ENCODE assay signal across 9 cellular contexts in genomic region chr4:2799971-2800690, GRCh38. TPM values are rescaled to one million over a fixed set of nuclear protein-coding genes. Genes with fewer than 3 reads are reported as not detected.
DNase-seq lines count a peak whose midpoint lies in the region; ATAC-seq, FAIRE-seq and TF ChIP-seq lines count a peak whose summit lies in the region.
"Had no signal": no experiment of that assay in that cellular context is flagged by ENCODE, and none has a peak within 500 bp of the region (broad histone marks: within the 10 kb centered on the region; RNA-seq: fewer than 3 reads in every experiment).

No MANE protein-coding gene starts in this region.

- peaks cover 57% of the 10 kb centered on the region for H3K4me1 Mint-ChIP-seq in activated naive CD8-positive, alpha-beta T cell treated with anti-CD3 and anti-CD28 coated beads, Interleukin-2, amount 50 U/mL, for 24 hours

- H3K4me3 ChIP-seq in Jurkat, Clone E6-1 (ENCODE audit: low read length): peak overlapping the region; percentile 43
- H3K4me3 ChIP-seq in subcutaneous abdominal adipose tissue (ENCODE audit: low read depth in 1 of 5, low read length in 5 of 5): peak overlapping the region in 4 of 5 donors; percentile 42 to 61 (median 49)

- no peak for DNase-seq in Jurkat, Clone E6-1 (ENCODE audit: low read depth, low spot score)
- DNase-seq in activated naive CD8-positive, alpha-beta T cell treated with anti-CD3 and anti-CD28 coated beads, Interleukin-2, amount 50 U/mL, for 24 hours: no peak
- DNase-seq in T-helper 9 cell (no peak), NCI-H226 (no peak), H54 (ENCODE audit: insufficient read length, low spot score) (no peak)
- DNase-seq: NCI-H1105 had no signal

- H3K4me1 ChIP-seq in subcutaneous abdominal adipose tissue (ENCODE audit: control insufficient read depth in 5 of 5, insufficient read depth in 5 of 5, low read length in 5 of 5): peaks cover 23 to 97% (median 94%) of the 10 kb centered on the region in 5 donors

- H3K9me3 Mint-ChIP-seq in activated naive CD8-positive, alpha-beta T cell treated with anti-CD3 and anti-CD28 coated beads, Interleukin-2, amount 50 U/mL, for 24 hours: no peaks in the 10 kb centered on the region

- no peak for FAIRE-seq in H54 (lab: Jason Lieb, UNC)

- H3K36me3 ChIP-seq in subcutaneous abdominal adipose tissue (ENCODE audit: control insufficient read depth in 5 of 5, insufficient read depth in 5 of 5, low read length in 5 of 5): peaks cover 0 to 5% (median 0%) of the 10 kb centered on the region in 5 donors

- H3K27me3 ChIP-seq in layer of hippocampus (ENCODE audit: control insufficient read depth, insufficient read depth, low read length) (no peaks in the 10 kb centered on the region), subcutaneous abdominal adipose tissue (ENCODE audit: control insufficient read depth in 5 of 5, insufficient read depth in 4 of 5, low read length in 5 of 5) (no peaks in the 10 kb centered on the region)

- H3K9me3 ChIP-seq in subcutaneous abdominal adipose tissue (ENCODE audit: control insufficient read depth in 5 of 5, low read length in 5 of 5): no peaks in the 10 kb centered on the region

- TF ChIP-seq POLR2A in H54 (IDR thresholded peaks at IDR 0.05; ENCODE audit: low read depth, low read length): no peak

- H3K4me3 Mint-ChIP-seq in activated naive CD8-positive, alpha-beta T cell treated with anti-CD3 and anti-CD28 coated beads, Interleukin-2, amount 50 U/mL, for 24 hours: peak overlapping the region; percentile 63

- H3K36me3 Mint-ChIP-seq in activated naive CD8-positive, alpha-beta T cell treated with anti-CD3 and anti-CD28 coated beads, Interleukin-2, amount 50 U/mL, for 24 hours (ENCODE audit: low read depth): no peaks in the 10 kb centered on the region

- peak overlapping the region in 4 of 5 donors; percentile 7 to 68 (median 48) for H3K9ac ChIP-seq in subcutaneous abdominal adipose tissue (ENCODE audit: low read length in 5 of 5)

- H3K27ac ChIP-seq in layer of hippocampus (ENCODE audit: low read depth, low read length): peak overlapping the region; percentile 89
- H3K27ac ChIP-seq in subcutaneous abdominal adipose tissue (ENCODE audit: low read depth, low read length): peak overlapping the region; percentile 81

- no peaks in the 10 kb centered on the region for H3K27me3 Mint-ChIP-seq in activated naive CD8-positive, alpha-beta T cell treated with anti-CD3 and anti-CD28 coated beads, Interleukin-2, amount 50 U/mL, for 24 hours

- ATAC-seq in activated naive CD8-positive, alpha-beta T cell treated with anti-CD3 and anti-CD28 coated beads, Interleukin-2, amount 50 U/mL, for 24 hours: no peak
- no peak for ATAC-seq in GM21529 (IDR thresholded peaks at IDR 0.05; ENCODE audit: unreplicated experiment)

- H3K27ac Mint-ChIP-seq in activated naive CD8-positive, alpha-beta T cell treated with anti-CD3 and anti-CD28 coated beads, Interleukin-2, amount 50 U/mL, for 24 hours: peak overlapping the region; percentile 14

RNA-seq across cellular contexts. Expression of gene SH3BP2, which starts 7.2 kb away (rescaled TPM):
- polyA plus RNA-seq in Jurkat, Clone E6-1 (2012; ENCODE audit: insufficient read depth, insufficient read length): 27.8 TPM

RNA-seq across cellular contexts. Expression of gene ADD1, which starts 43.5 kb away (rescaled TPM):
- 135 TPM for polyA plus RNA-seq in Jurkat, Clone E6-1 (2012; ENCODE audit: insufficient read depth, insufficient read length)

RNA-seq across cellular contexts. Expression of gene TNIP2, which starts 44.0 kb away (rescaled TPM):
- polyA plus RNA-seq in Jurkat, Clone E6-1 (2012; ENCODE audit: insufficient read depth, insufficient read length): 30.8 TPM
